ENCODE assay signal across 1 cellular context in the genomic region with DNA sequence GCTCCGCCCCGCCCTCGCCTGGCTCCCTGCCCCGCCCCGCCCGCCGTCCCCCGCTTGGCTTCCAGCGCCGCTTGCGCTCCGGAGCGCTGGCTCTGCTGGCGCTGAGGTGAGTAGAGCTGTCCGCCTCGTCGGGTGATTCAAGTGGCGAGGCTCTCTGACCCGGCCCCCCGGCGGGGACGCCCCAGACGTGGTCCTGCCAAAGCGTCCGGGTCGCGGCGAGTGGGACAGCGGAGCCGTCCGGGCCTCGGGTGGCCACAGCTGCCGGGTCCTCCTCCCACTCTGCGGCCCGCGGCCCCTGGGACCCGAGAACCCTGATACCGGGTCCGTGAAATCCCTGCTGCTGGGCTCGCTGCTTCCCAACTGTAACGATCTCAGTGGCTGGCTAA.
TF ChIP-seq lines count a peak whose summit lies in the region.

Gene LRRC28, plus strand, starts transcription at position 46 of the 386 bp plus-strand sequence. CDS start 4,477 bp downstream, outside the sequence.

TF ChIP-seq in PFSK-1, 5 proteins besides CTCF, POLR2A, EP300 and RAD21 (continued from another document):
- TF ChIP-seq, protein P1, sequence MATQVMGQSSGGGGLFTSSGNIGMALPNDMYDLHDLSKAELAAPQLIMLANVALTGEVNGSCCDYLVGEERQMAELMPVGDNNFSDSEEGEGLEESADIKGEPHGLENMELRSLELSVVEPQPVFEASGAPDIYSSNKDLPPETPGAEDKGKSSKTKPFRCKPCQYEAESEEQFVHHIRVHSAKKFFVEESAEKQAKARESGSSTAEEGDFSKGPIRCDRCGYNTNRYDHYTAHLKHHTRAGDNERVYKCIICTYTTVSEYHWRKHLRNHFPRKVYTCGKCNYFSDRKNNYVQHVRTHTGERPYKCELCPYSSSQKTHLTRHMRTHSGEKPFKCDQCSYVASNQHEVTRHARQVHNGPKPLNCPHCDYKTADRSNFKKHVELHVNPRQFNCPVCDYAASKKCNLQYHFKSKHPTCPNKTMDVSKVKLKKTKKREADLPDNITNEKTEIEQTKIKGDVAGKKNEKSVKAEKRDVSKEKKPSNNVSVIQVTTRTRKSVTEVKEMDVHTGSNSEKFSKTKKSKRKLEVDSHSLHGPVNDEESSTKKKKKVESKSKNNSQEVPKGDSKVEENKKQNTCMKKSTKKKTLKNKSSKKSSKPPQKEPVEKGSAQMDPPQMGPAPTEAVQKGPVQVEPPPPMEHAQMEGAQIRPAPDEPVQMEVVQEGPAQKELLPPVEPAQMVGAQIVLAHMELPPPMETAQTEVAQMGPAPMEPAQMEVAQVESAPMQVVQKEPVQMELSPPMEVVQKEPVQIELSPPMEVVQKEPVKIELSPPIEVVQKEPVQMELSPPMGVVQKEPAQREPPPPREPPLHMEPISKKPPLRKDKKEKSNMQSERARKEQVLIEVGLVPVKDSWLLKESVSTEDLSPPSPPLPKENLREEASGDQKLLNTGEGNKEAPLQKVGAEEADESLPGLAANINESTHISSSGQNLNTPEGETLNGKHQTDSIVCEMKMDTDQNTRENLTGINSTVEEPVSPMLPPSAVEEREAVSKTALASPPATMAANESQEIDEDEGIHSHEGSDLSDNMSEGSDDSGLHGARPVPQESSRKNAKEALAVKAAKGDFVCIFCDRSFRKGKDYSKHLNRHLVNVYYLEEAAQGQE (IDR thresholded peaks at IDR 0.05; ENCODE audit: insufficient read depth in 1 of 2, low read depth in 2 of 2, low read length in 2 of 2): no peak
- TF ChIP-seq FOXP2 (optimal IDR thresholded peaks at IDR 0.05; ENCODE audit: borderline replicate concordance, extremely low read depth, extremely low read length, insufficient read depth): no peak
- TF ChIP-seq TAF1 (IDR thresholded peaks at IDR 0.05; ENCODE audit: borderline replicate concordance, insufficient read depth, low read length): 0 out of 2 replicates have a peak, but pooled peaks have one; percentile 40
- peak; percentile 57; the same call in 1 of the 2 replicates for TF ChIP-seq SIN3A (IDR thresholded peaks at IDR 0.05; ENCODE audit: borderline replicate concordance, insufficient read depth, low read length)
